Comparison of ENCODE assay signal across 7 cellular contexts in genomic region chr21:6106686-6107567, GRCh38.
A peak's percentile ranks its signal among the peaks of the same experiment; 100 is the strongest.
DNase-seq lines count a peak whose midpoint lies in the region; ATAC-seq and TF ChIP-seq lines count a peak whose summit lies in the region.
"Not testable (repeated sequence)": the region's sequence is repeated elsewhere in the genome, so short reads cannot be mapped to it uniquely, and the experiment has no call there.

No MANE protein-coding gene starts in this region.

- not testable (repeated sequence) for H3K27me3 Mint-ChIP-seq in activated CD4-positive, alpha-beta T cell treated with anti-CD3 and anti-CD28 coated beads, Interleukin-2, amount 10 ng/mL, durations not matched to agents 24 days and 14 days

- intact Hi-C loops in activated CD4-positive, alpha-beta T cell treated with anti-CD3 and anti-CD28 coated beads, Interleukin-2, amount 10 ng/mL, durations not matched to agents 24 days and 14 days (cut with micrococcal nuclease); left colon (cut with DNase I, micrococcal nuclease); lower lobe of right lung (cut with DNase I); sciatic nerve (cut with DNase I); stomach (cut with DNase I; ENCODE audit: low total_unique reads): not testable (repeated sequence)

- H3K4me1 Mint-ChIP-seq in activated CD4-positive, alpha-beta T cell treated with anti-CD3 and anti-CD28 coated beads, Interleukin-2, amount 10 ng/mL, durations not matched to agents 24 days and 14 days: not testable (repeated sequence)

- peak; percentile 30 for ATAC-seq in GM18511 (IDR thresholded peaks at IDR 0.05; ENCODE audit: unreplicated experiment)
- peak; percentile 29 for ATAC-seq in HG02759 (IDR thresholded peaks at IDR 0.05; ENCODE audit: unreplicated experiment)
- peak; percentile 15 for ATAC-seq in left colon
- peak in 1 of 2 donors; percentile 13 for ATAC-seq in lower lobe of right lung
- not testable (repeated sequence) for ATAC-seq in sciatic nerve

- not testable (repeated sequence) for TF ChIP-seq EP300 in stomach (IDR thresholded peaks at IDR 0.05)

- H3K4me3 ChIP-seq in lower lobe of right lung, stomach: not testable (repeated sequence)

- DNase-seq in activated CD4-positive, alpha-beta T cell treated with anti-CD3 and anti-CD28 coated beads, Interleukin-2, amount 10 ng/mL, durations not matched to agents 24 days and 14 days: peak; percentile 55
- DNase-seq in left colon (peak in 1 of 2 donors; percentile 25), lower lobe of right lung (peak; percentile 27), sciatic nerve (ENCODE audit: low spot score) (peak; percentile 9), stomach (peak; percentile 23)

- H3K27ac Mint-ChIP-seq in activated CD4-positive, alpha-beta T cell treated with anti-CD3 and anti-CD28 coated beads, Interleukin-2, amount 10 ng/mL, durations not matched to agents 24 days and 14 days: not testable (repeated sequence)

- H3K9me3 Mint-ChIP-seq in activated CD4-positive, alpha-beta T cell treated with anti-CD3 and anti-CD28 coated beads, Interleukin-2, amount 10 ng/mL, durations not matched to agents 24 days and 14 days: not testable (repeated sequence)

- not testable (repeated sequence) for TF ChIP-seq POLR2A in stomach (IDR thresholded peaks at IDR 0.05)

- H3K9me3 ChIP-seq in lower lobe of right lung, stomach: not testable (repeated sequence)

- not testable (repeated sequence) for H3K27me3 ChIP-seq in lower lobe of right lung (ENCODE audit: low read depth); stomach

- TF ChIP-seq CTCF in lower lobe of right lung (IDR thresholded peaks at IDR 0.05); stomach (IDR thresholded peaks at IDR 0.05): not testable (repeated sequence)

- H3K4me3 Mint-ChIP-seq in activated CD4-positive, alpha-beta T cell treated with anti-CD3 and anti-CD28 coated beads, Interleukin-2, amount 10 ng/mL, durations not matched to agents 24 days and 14 days: not testable (repeated sequence)

- WGBS in stomach, 5 donors: 35 to 72% (median 38%) methylated on average over 3 to 7 of the region's 26 CpGs; no CpG with 5 or more reads in 2 of the 5 donors

- H3K27ac ChIP-seq in lower lobe of right lung, stomach: not testable (repeated sequence)

- not testable (repeated sequence) for H3K4me1 ChIP-seq in lower lobe of right lung, stomach

- H3K36me3 ChIP-seq in lower lobe of right lung, stomach: not testable (repeated sequence)

- not testable (repeated sequence) for H3K36me3 Mint-ChIP-seq in activated CD4-positive, alpha-beta T cell treated with anti-CD3 and anti-CD28 coated beads, Interleukin-2, amount 10 ng/mL, durations not matched to agents 24 days and 14 days (ENCODE audit: low read depth)
